Comparison of ENCODE assay signal across 19 cellular contexts in the genomic region with DNA sequence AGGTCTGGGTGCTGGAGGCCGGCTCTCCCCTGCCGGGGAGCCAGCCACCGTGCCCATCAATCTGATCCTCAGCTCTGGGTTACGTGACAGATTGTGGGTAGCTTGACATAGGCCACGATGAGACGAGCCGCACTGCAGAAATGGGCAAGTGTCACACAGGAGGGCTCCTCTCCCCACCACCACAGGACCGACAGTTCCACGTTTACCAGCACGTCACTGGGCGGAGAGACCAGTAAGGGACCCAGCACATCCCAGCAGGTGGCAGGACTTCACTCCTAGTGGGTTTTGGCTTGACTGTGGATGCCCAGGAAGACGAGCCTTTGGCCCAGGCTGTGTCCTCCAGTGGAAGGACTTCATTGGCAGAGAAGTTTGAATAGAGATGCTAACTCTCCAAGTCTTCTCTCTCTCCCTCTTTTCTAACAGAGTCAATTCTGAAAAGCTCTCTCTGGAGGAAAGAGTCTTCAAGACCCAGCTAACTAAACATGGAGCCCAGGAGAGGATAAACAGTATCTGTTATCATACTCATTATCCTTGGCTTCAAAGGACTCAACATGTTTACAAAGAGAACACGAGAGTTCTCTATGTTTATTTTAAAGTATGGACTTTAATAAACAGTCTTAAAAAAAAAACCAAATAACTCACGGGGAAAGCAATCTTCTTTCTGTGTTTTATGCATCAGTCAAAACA.
DNase-seq lines count a peak whose midpoint lies in the region; ATAC-seq, FAIRE-seq and TF ChIP-seq lines count a peak whose summit lies in the region.
"Had no signal": no experiment of that assay in that cellular context is flagged by ENCODE, and none has a peak within 500 bp of the region (broad histone marks: within the 10 kb centered on the region; RNA-seq: fewer than 3 reads in every experiment).

No MANE protein-coding gene starts in this region.

- no peak for TF ChIP-seq POLR2A in prostate gland (IDR thresholded peaks at IDR 0.05)

- no peak for ATAC-seq in stimulated activated naive CD8-positive, alpha-beta T cell treated with anti-CD3 and anti-CD28 coated beads, Interleukin-15, amount 100 ng/mL, for 72 hours
- ATAC-seq: activated CD4-positive, CD25-positive, alpha-beta regulatory T cell treated with anti-CD3 and anti-CD28 coated beads, Interleukin-2, amount 50 U/mL, for 24 hours; activated CD8-positive, alpha-beta memory T cell treated with anti-CD3 and anti-CD28 coated beads, Interleukin-2, amount 10 ng/mL, durations not matched to agents 7 days and 5 days; stimulated activated memory B cell treated with anti-CD40 and anti-IgM and Interleukin-4, amounts not matched to agents 10 μg/mL and 1 μg/mL and 100 μg/mL, for 72 hours had no signal

- intact Hi-C loops in kidney (cut with DNase I) (no loop called here), prostate gland (cut with DNase I) (loop anchor here (10.0 kb wide), 1 partner anchor 184 kb away; no protein-coding TSS in a partner anchor)
- intact Hi-C loops in CD4-positive, alpha-beta memory T cell (cut with micrococcal nuclease), result no loop called here

- H3K27ac ChIP-seq in BLaER1, result peak overlapping the region; percentile 65; the same call in 1 of the 2 replicates
- peak overlapping the region; percentile 71 for H3K27ac ChIP-seq in VCaP
- peak overlapping the region; percentile 38 for H3K27ac ChIP-seq in kidney (ENCODE audit: low read depth in 2 of 2, low read length in 2 of 2)
- peak overlapping the region; percentile 57 to 76 for H3K27ac ChIP-seq in prostate gland
- no peak overlapping the region for H3K27ac ChIP-seq in effector memory CD4-positive, alpha-beta T cell (ENCODE audit: insufficient read depth, low read length, poor library complexity, severe bottlenecking)
- no peak overlapping the region for H3K27ac ChIP-seq in CD4-positive, alpha-beta memory T cell (ENCODE audit: low read depth, low read length)

- no peak for TF ChIP-seq CTCF in VCaP (conservative IDR thresholded peaks at IDR 0.05)
- peak; percentile 6 for TF ChIP-seq CTCF in kidney (IDR thresholded peaks at IDR 0.05; ENCODE audit: borderline replicate concordance, extremely low read depth, insufficient read depth)
- peak in 1 of 4 experiments; percentile 7 for TF ChIP-seq CTCF in prostate gland (IDR thresholded peaks at IDR 0.05)

- H3K27me3 Mint-ChIP-seq in CD4-positive, alpha-beta memory T cell, result peaks cover 0 to 2% of the 10 kb centered on the region in 2 donors
- peaks cover 12% of the 10 kb centered on the region for H3K27me3 Mint-ChIP-seq in stimulated activated naive CD8-positive, alpha-beta T cell treated with anti-CD3 and anti-CD28 coated beads, Interleukin-15, amount 100 ng/mL, for 72 hours

- POLR2A ChIA-PET in CD4-positive, alpha-beta memory T cell (lab: Charles Lee; ENCODE audit: partially characterized antibody), result no interaction called here

- peaks cover 0 to 8% (median 0%) of the 10 kb centered on the region in 4 donors for H3K4me1 Mint-ChIP-seq in CD4-positive, alpha-beta memory T cell
- no peaks in the 10 kb centered on the region for H3K4me1 Mint-ChIP-seq in stimulated activated naive CD8-positive, alpha-beta T cell treated with anti-CD3 and anti-CD28 coated beads, Interleukin-15, amount 100 ng/mL, for 72 hours

- H3K4me3 ChIP-seq in BLaER1 (no peak overlapping the region), kidney (ENCODE audit: low read length in 2 of 2) (no peak overlapping the region), prostate gland (no peak overlapping the region)
- no peak overlapping the region for H3K4me3 ChIP-seq in effector memory CD4-positive, alpha-beta T cell (ENCODE audit: insufficient read depth, low read depth, low read length, poor library complexity, severe bottlenecking)
- no peak overlapping the region for H3K4me3 ChIP-seq in CD4-positive, alpha-beta memory T cell (ENCODE audit: low read length in 2 of 2)

- no peak overlapping the region for H3K27ac Mint-ChIP-seq in CD4-positive, alpha-beta memory T cell
- H3K27ac Mint-ChIP-seq in stimulated activated naive CD8-positive, alpha-beta T cell treated with anti-CD3 and anti-CD28 coated beads, Interleukin-15, amount 100 ng/mL, for 72 hours, result no peak overlapping the region
- H3K27ac Mint-ChIP-seq: activated CD8-positive, alpha-beta memory T cell treated with anti-CD3 and anti-CD28 coated beads, Interleukin-2, amount 10 ng/mL, durations not matched to agents 7 days and 5 days; stimulated activated memory B cell treated with anti-CD40 and anti-IgM and Interleukin-4, amounts not matched to agents 10 μg/mL and 1 μg/mL and 100 μg/mL, for 72 hours; T-helper 1 cell treated with Interleukin-12 subunit alpha and Interleukin-12 subunit beta and Interleukin-4 antibody, amounts not matched to agents 30 μg/mL and 1 μg/mL, for 36 hours had no signal

- H3K4me3 Mint-ChIP-seq in CD4-positive, alpha-beta memory T cell, result no peak overlapping the region
- H3K4me3 Mint-ChIP-seq in stimulated activated naive CD8-positive, alpha-beta T cell treated with anti-CD3 and anti-CD28 coated beads, Interleukin-15, amount 100 ng/mL, for 72 hours, result no peak overlapping the region
- H3K4me3 Mint-ChIP-seq: activated CD8-positive, alpha-beta memory T cell treated with anti-CD3 and anti-CD28 coated beads, Interleukin-2, amount 10 ng/mL, durations not matched to agents 7 days and 5 days; stimulated activated memory B cell treated with anti-CD40 and anti-IgM and Interleukin-4, amounts not matched to agents 10 μg/mL and 1 μg/mL and 100 μg/mL, for 72 hours; T-helper 1 cell treated with Interleukin-12 subunit alpha and Interleukin-12 subunit beta and Interleukin-4 antibody, amounts not matched to agents 30 μg/mL and 1 μg/mL, for 36 hours had no signal

- H3K9me3 Mint-ChIP-seq in CD4-positive, alpha-beta memory T cell, result no peaks in the 10 kb centered on the region
- no peaks in the 10 kb centered on the region for H3K9me3 Mint-ChIP-seq in stimulated activated naive CD8-positive, alpha-beta T cell treated with anti-CD3 and anti-CD28 coated beads, Interleukin-15, amount 100 ng/mL, for 72 hours
- H3K9me3 Mint-ChIP-seq: stimulated activated memory B cell treated with anti-CD40 and anti-IgM and Interleukin-4, amounts not matched to agents 10 μg/mL and 1 μg/mL and 100 μg/mL, for 72 hours; T-helper 1 cell treated with Interleukin-12 subunit alpha and Interleukin-12 subunit beta and Interleukin-4 antibody, amounts not matched to agents 30 μg/mL and 1 μg/mL, for 36 hours had no signal

- no peak for DNase-seq in kidney
- DNase-seq in prostate gland (ENCODE audit: low spot score), result no peak
- DNase-seq in NCI-H1436 treated with DMSO at 0.1 percent for 48 hours (lab: John Stamatoyannopoulos, UW), result no peak
- DNase-seq in effector memory CD4-positive, alpha-beta T cell, result no peak
- DNase-seq in CD4-positive, alpha-beta memory T cell, result no peak
- DNase-seq in stimulated activated naive CD8-positive, alpha-beta T cell treated with anti-CD3 and anti-CD28 coated beads, Interleukin-15, amount 100 ng/mL, for 72 hours, result no peak
- DNase-seq: activated CD8-positive, alpha-beta memory T cell treated with anti-CD3 and anti-CD28 coated beads, Interleukin-2, amount 10 ng/mL, durations not matched to agents 7 days and 5 days; activated effector memory CD4-positive, alpha-beta T cell treated with anti-CD3 and anti-CD28 coated beads, Interleukin-2, amount 50 U/mL, for 16 hours; amniotic stem cell; COR-L47; NCI-H1092; NCI-H2227 treated with DMSO at 0.1 percent for 48 hours; occipital lobe; stimulated activated CD4-positive, alpha-beta T cell treated with anti-CD3 and anti-CD28 coated beads, Interleukin-12 subunit alpha, Interleukin-12 subunit beta, amount 100 ng/mL, for 4 hours had no signal

- 78% methylated on average over 14 of the region's 14 CpGs for WGBS in prostate gland

- CTCF ChIA-PET in CD4-positive, alpha-beta memory T cell (lab: Charles Lee; ENCODE audit: partially characterized antibody), result no interaction called here

- no peaks in the 10 kb centered on the region for H3K36me3 ChIP-seq in BLaER1
- no peaks in the 10 kb centered on the region for H3K36me3 ChIP-seq in kidney (ENCODE audit: control insufficient read depth in 1 of 2, insufficient read depth in 2 of 2, low read length in 2 of 2)
- H3K36me3 ChIP-seq in prostate gland, result no peaks in the 10 kb centered on the region
- H3K36me3 ChIP-seq in effector memory CD4-positive, alpha-beta T cell (ENCODE audit: control insufficient read depth, insufficient read depth, low read length), result no peaks in the 10 kb centered on the region
- no peaks in the 10 kb centered on the region for H3K36me3 ChIP-seq in CD4-positive, alpha-beta memory T cell (ENCODE audit: insufficient read depth, low read length)

- FAIRE-seq in kidney (lab: Jason Lieb, UNC), result no peak

- H3K27me3 ChIP-seq in BLaER1 (no peaks in the 10 kb centered on the region), prostate gland (replicated peaks; ENCODE audit: insufficient read depth) (no peaks in the 10 kb centered on the region)
- no peaks in the 10 kb centered on the region for H3K27me3 ChIP-seq in effector memory CD4-positive, alpha-beta T cell (replicated peaks; ENCODE audit: control insufficient read depth, insufficient read depth, low read length, poor library complexity, severe bottlenecking)
- H3K27me3 ChIP-seq in CD4-positive, alpha-beta memory T cell (ENCODE audit: insufficient read depth, low read length), result no peaks in the 10 kb centered on the region

- H3K4me1 ChIP-seq in BLaER1 (peaks cover 34% of the 10 kb centered on the region), kidney (ENCODE audit: control insufficient read depth in 1 of 2, insufficient read depth in 1 of 2, low read depth in 1 of 2, low read length in 2 of 2) (peaks cover 4 to 8% of the 10 kb centered on the region in 2 donors), prostate gland (replicated peaks) (peaks cover 15% of the 10 kb centered on the region)
- no peaks in the 10 kb centered on the region for H3K4me1 ChIP-seq in effector memory CD4-positive, alpha-beta T cell (ENCODE audit: control insufficient read depth, insufficient read depth, low read length, poor library complexity, severe bottlenecking)
- H3K4me1 ChIP-seq in CD4-positive, alpha-beta memory T cell (ENCODE audit: insufficient read depth, low read length), result no peaks in the 10 kb centered on the region

- H3K9ac ChIP-seq in BLaER1 (0 out of 2 replicates have a peak overlapping the region, but pooled peaks have one; percentile 15), kidney (ENCODE audit: low read length in 2 of 2) (no peak overlapping the region)

- H3K4me2 ChIP-seq in BLaER1, result peak overlapping the region; percentile 78

- H3K9me3 ChIP-seq in BLaER1 (peaks cover 13% of the 10 kb centered on the region), kidney (ENCODE audit: control insufficient read depth in 1 of 2, low read length in 2 of 2) (no peaks in the 10 kb centered on the region), prostate gland (no peaks in the 10 kb centered on the region)
- no peaks in the 10 kb centered on the region for H3K9me3 ChIP-seq in effector memory CD4-positive, alpha-beta T cell (ENCODE audit: control insufficient read depth, low read length)
- H3K9me3 ChIP-seq in CD4-positive, alpha-beta memory T cell (ENCODE audit: control insufficient read depth in 1 of 2, low read length in 2 of 2), result no peaks in the 10 kb centered on the region

- no peaks in the 10 kb centered on the region for H4K20me1 ChIP-seq in BLaER1

- no peaks in the 10 kb centered on the region for H3K36me3 Mint-ChIP-seq in CD4-positive, alpha-beta memory T cell
- H3K36me3 Mint-ChIP-seq: stimulated activated memory B cell treated with anti-CD40 and anti-IgM and Interleukin-4, amounts not matched to agents 10 μg/mL and 1 μg/mL and 100 μg/mL, for 72 hours had no signal

Comparison
In these comparisons a context has a peak if more than half of its experiments do, and no peak if none do; other contexts are left out.
1. H3K27ac ChIP-seq: peak in BLaER1 (single experiment), VCaP (single experiment), kidney (2 of 2) and prostate gland (2 of 2); none in effector memory CD4-positive, alpha-beta T cell (single experiment) and CD4-positive, alpha-beta memory T cell (single experiment).